16 cellular contexts compared by ENCODE assay signal in genomic region chr7:10802011-10802410, GRCh38.
DNase-seq lines count a peak whose midpoint lies in the region; ATAC-seq and TF ChIP-seq lines count a peak whose summit lies in the region.
"Had no signal": no experiment of that assay in that cellular context is flagged by ENCODE, and none has a peak within 500 bp of the region (broad histone marks: within the 10 kb centered on the region; RNA-seq: fewer than 3 reads in every experiment).

No MANE protein-coding gene starts in this region.

- no peaks in the 10 kb centered on the region; the same call in 2 of the 3 replicates for H3K4me1 Mint-ChIP-seq in GM23338
- H3K4me1 Mint-ChIP-seq: CD8-positive, alpha-beta memory T cell had no signal

- no peaks in the 10 kb centered on the region for H3K27me3 Mint-ChIP-seq in GM23338 (ENCODE audit: insufficient read depth, low read depth, poor library complexity)
- H3K27me3 Mint-ChIP-seq: CD8-positive, alpha-beta memory T cell had no signal

- no peak overlapping the region for H3K4me3 ChIP-seq in GM23338
- no peak overlapping the region for H3K4me3 ChIP-seq in brain microvascular endothelial cell (ENCODE audit: low read depth, low read length)
- no peak overlapping the region for H3K4me3 ChIP-seq in osteoblast (ENCODE audit: insufficient read depth, low read length)
- no peak overlapping the region for H3K4me3 ChIP-seq in effector memory CD4-positive, alpha-beta T cell (ENCODE audit: insufficient read depth, low read depth, low read length, poor library complexity, severe bottlenecking)
- H3K4me3 ChIP-seq: BLaER1 had no signal

- H3K79me2 ChIP-seq in GM23338 (replicated peaks; ENCODE audit: insufficient read depth) (no peaks in the 10 kb centered on the region), osteoblast (ENCODE audit: insufficient read depth, low read length) (no peaks in the 10 kb centered on the region)

- H3F3A ChIP-seq in GM23338 (replicated peaks; ENCODE audit: low read depth): no peaks in the 10 kb centered on the region

- no peak overlapping the region for H3K4me3 Mint-ChIP-seq in GM23338
- H3K4me3 Mint-ChIP-seq: CD8-positive, alpha-beta memory T cell had no signal

- in situ Hi-C loops in brain microvascular endothelial cell (cut with HindIII; ENCODE audit: low pct_ligation_motif_present, low sequenced_read_pairs): no loop called here

- H3K4me2 ChIP-seq in GM23338 (no peak overlapping the region), osteoblast (ENCODE audit: insufficient read depth, low read length) (no peak overlapping the region)
- H3K4me2 ChIP-seq: BLaER1 had no signal

- TF ChIP-seq CTCF in GM23338 (conservative IDR thresholded peaks at IDR 0.05; ENCODE audit: low read depth in 2 of 2): no peak
- TF ChIP-seq CTCF in brain microvascular endothelial cell (IDR thresholded peaks at IDR 0.05; ENCODE audit: low read depth, low read length, missing control alignments): no peak
- TF ChIP-seq CTCF in osteoblast (IDR thresholded peaks at IDR 0.05; ENCODE audit: extremely low read depth, low read depth, low read length): no peak

- H2AFZ ChIP-seq in GM23338: peak overlapping the region; percentile 12
- H2AFZ ChIP-seq in osteoblast (ENCODE audit: low read length): peak overlapping the region; percentile 66

- no peaks in the 10 kb centered on the region; the same call in 2 of the 3 replicates for H3K36me3 Mint-ChIP-seq in GM23338 (ENCODE audit: low read depth)
- H3K36me3 Mint-ChIP-seq: CD8-positive, alpha-beta memory T cell had no signal

- no peaks in the 10 kb centered on the region for H4K20me1 ChIP-seq in GM23338 (replicated peaks; ENCODE audit: insufficient read depth)
- H4K20me1 ChIP-seq in osteoblast (ENCODE audit: insufficient read depth, low read length): no peaks in the 10 kb centered on the region
- H4K20me1 ChIP-seq: BLaER1 had no signal

- H3K27ac ChIP-seq in GM23338 (ENCODE audit: low read depth) (no peak overlapping the region), brain microvascular endothelial cell (peak overlapping the region; percentile 23), epithelial cell of prostate (peak overlapping the region; percentile 60), osteoblast (ENCODE audit: low read depth, low read length) (peak overlapping the region; percentile 75)
- no peak overlapping the region for H3K27ac ChIP-seq in effector memory CD4-positive, alpha-beta T cell (ENCODE audit: insufficient read depth, low read length, poor library complexity, severe bottlenecking)
- H3K27ac ChIP-seq: BLaER1 had no signal

- H3K4me1 ChIP-seq in GM23338 (ENCODE audit: insufficient read depth) (0 out of 2 replicates have a peak, but pooled peaks cover 4% of the 10 kb centered on the region), osteoblast (ENCODE audit: insufficient read depth, low read length) (peaks cover 5% of the 10 kb centered on the region)
- no peaks in the 10 kb centered on the region for H3K4me1 ChIP-seq in effector memory CD4-positive, alpha-beta T cell (ENCODE audit: control insufficient read depth, insufficient read depth, low read length, poor library complexity, severe bottlenecking)
- H3K4me1 ChIP-seq: BLaER1, Caco-2 had no signal

- H3K27me3 ChIP-seq in GM23338 (ENCODE audit: insufficient read depth) (no peaks in the 10 kb centered on the region), brain microvascular endothelial cell (replicated peaks) (no peaks in the 10 kb centered on the region), osteoblast (ENCODE audit: insufficient read depth, low read length) (no peaks in the 10 kb centered on the region)
- H3K27me3 ChIP-seq in effector memory CD4-positive, alpha-beta T cell (replicated peaks; ENCODE audit: control insufficient read depth, insufficient read depth, low read length, poor library complexity, severe bottlenecking): no peaks in the 10 kb centered on the region
- H3K27me3 ChIP-seq: BLaER1 had no signal

- no peak for DNase-seq in GM23338 (ENCODE audit: low spot score)
- DNase-seq in brain microvascular endothelial cell: no peak
- no peak for DNase-seq in epithelial cell of prostate (ENCODE audit: low read depth, low spot score)
- DNase-seq in osteoblast (ENCODE audit: insufficient read length, low spot score, missing footprints): no peak
- no peak for DNase-seq in NCI-H82 (lab: John Stamatoyannopoulos, UW)
- DNase-seq in effector memory CD4-positive, alpha-beta T cell: no peak
- DNase-seq: 8988T; AML-193; Caco-2; CD8-positive, alpha-beta memory T cell; DMS53; GF-D8 had no signal

- no peak overlapping the region for H3K27ac Mint-ChIP-seq in GM23338
- H3K27ac Mint-ChIP-seq: CD8-positive, alpha-beta memory T cell had no signal

- H3K9me3 ChIP-seq in osteoblast (ENCODE audit: low read depth, low read length): no peaks in the 10 kb centered on the region
- no peaks in the 10 kb centered on the region for H3K9me3 ChIP-seq in effector memory CD4-positive, alpha-beta T cell (ENCODE audit: control insufficient read depth, low read length)
- H3K9me3 ChIP-seq: BLaER1, Caco-2 had no signal

- H3K9me3 Mint-ChIP-seq in GM23338: no peaks in the 10 kb centered on the region; the same call in 2 of the 3 replicates
- H3K9me3 Mint-ChIP-seq: CD8-positive, alpha-beta memory T cell had no signal

- ATAC-seq in GM23338 (no peak), GM19035 (IDR thresholded peaks at IDR 0.05; ENCODE audit: unreplicated experiment) (no peak), HG02973 (IDR thresholded peaks at IDR 0.05; ENCODE audit: unreplicated experiment) (no peak)
- ATAC-seq: HCT116 had no signal

- H3K36me3 ChIP-seq in GM23338 (ENCODE audit: insufficient read depth) (no peaks in the 10 kb centered on the region), brain microvascular endothelial cell (replicated peaks) (no peaks in the 10 kb centered on the region), osteoblast (ENCODE audit: insufficient read depth, low read length) (no peaks in the 10 kb centered on the region)
- no peaks in the 10 kb centered on the region for H3K36me3 ChIP-seq in effector memory CD4-positive, alpha-beta T cell (ENCODE audit: control insufficient read depth, insufficient read depth, low read length)
- H3K36me3 ChIP-seq: BLaER1 had no signal

- H3K9me2 ChIP-seq in GM23338 (ENCODE audit: insufficient read depth): no peaks in the 10 kb centered on the region

TF ChIP-seq in GM23338, 12 proteins besides CTCF, POLR2A, EP300 and RAD21 (continues in another document):
- TF ChIP-seq EZH2phosphoT487 (IDR thresholded peaks at IDR 0.05; ENCODE audit: unreplicated experiment) (no peak), JUNB (IDR thresholded peaks at IDR 0.05; ENCODE audit: unreplicated experiment) (no peak), EZH2 (IDR thresholded peaks at IDR 0.05; ENCODE audit: low read depth, unreplicated experiment) (no peak), REST (IDR thresholded peaks at IDR 0.05; ENCODE audit: unreplicated experiment) (no peak), ZNF331 (CRISPR knock-in tag; IDR thresholded peaks at IDR 0.05; ENCODE audit: low read depth) (no peak), POLR2AphosphoS5 (IDR thresholded peaks at IDR 0.05; ENCODE audit: low read depth) (no peak)

Comparison
In these comparisons a context has a peak if more than half of its experiments do, and no peak if none do; other contexts are left out.
1. H3K27ac ChIP-seq: peak in brain microvascular endothelial cell (single experiment), epithelial cell of prostate (single experiment) and osteoblast (single experiment); none in GM23338 (single experiment) and effector memory CD4-positive, alpha-beta T cell (single experiment).